12 cellular contexts compared by ENCODE assay signal in genomic region chr1:20932437-20932977, GRCh38.
DNase-seq lines count a peak whose midpoint lies in the region; ATAC-seq and TF ChIP-seq lines count a peak whose summit lies in the region.
"Had no signal": no experiment of that assay in that cellular context is flagged by ENCODE, and none has a peak within 500 bp of the region (broad histone marks: within the 10 kb centered on the region; RNA-seq: fewer than 3 reads in every experiment).

No MANE protein-coding gene starts in this region.

- no peak overlapping the region for H2BK12ac ChIP-seq in neuronal stem cell (ENCODE audit: low read length)

- no peaks in the 10 kb centered on the region for H3K9me3 ChIP-seq in neuronal stem cell (replicated peaks in 1 of 2; ENCODE audit: control insufficient read depth in 2 of 2, insufficient read depth in 1 of 2, low read depth in 1 of 2, low read length in 2 of 2)

- H3K23ac ChIP-seq in neuronal stem cell (ENCODE audit: low read depth, low read length, poor library complexity): no peak overlapping the region

- no peak overlapping the region for H3K14ac ChIP-seq in neuronal stem cell (ENCODE audit: low read length)

- H4K91ac ChIP-seq in neuronal stem cell (ENCODE audit: low read depth, low read length, poor library complexity): no peak overlapping the region

- intact Hi-C loops in activated CD4-positive, alpha-beta T cell treated with anti-CD3 and anti-CD28 coated beads, Interleukin-2, amount 10 ng/mL, durations not matched to agents 24 days and 14 days (cut with micrococcal nuclease): loop anchor here (1.0 to 10.0 kb wide), 5 partner anchors 60 to 412 kb away; partner anchors contain the start of gene EIF4G3

- no peaks in the 10 kb centered on the region for H3K27me3 ChIP-seq in neuronal stem cell (ENCODE audit: control insufficient read depth in 3 of 3, insufficient read depth in 3 of 3, low read depth in 1 of 3, low read length in 3 of 3)

- no peak overlapping the region for H3K4me3 ChIP-seq in neuronal stem cell (ENCODE audit: low read length in 2 of 2)

- ATAC-seq in activated T-cell treated with anti-CD3 and anti-CD28 coated beads, Interleukin-2, amount 50 U/mL, for 72 hours (replicated peaks in 1 of 2): peak; percentile 83 to 84
- ATAC-seq in stimulated activated effector memory CD8-positive, alpha-beta T cell treated with anti-CD3 and anti-CD28 coated beads, Interleukin-12 subunit alpha, Interleukin-12 subunit beta, amount 100 ng/mL, for 72 hours: peak; percentile 94
- ATAC-seq: Panc1 had no signal

- H2AK5ac ChIP-seq in neuronal stem cell (ENCODE audit: low read depth, low read length): no peak overlapping the region

- H3K4me2 ChIP-seq in neuronal stem cell (ENCODE audit: insufficient read depth, low read length, poor library complexity, severe bottlenecking): no peak overlapping the region

- WGBS in neuronal stem cell (ENCODE audit: extremely low coverage in 2 of 2, insufficient read length in 2 of 2, insufficient replicate concordance in 1 of 2), 2 donors: no CpG with 5 or more reads among the region's 8 CpGs

- DNase-seq in activated CD4-positive, alpha-beta T cell treated with anti-CD3 and anti-CD28 coated beads, Interleukin-2, amount 10 ng/mL, durations not matched to agents 24 days and 14 days: no peak
- no peak for DNase-seq in activated CD4-positive, alpha-beta T cell treated with anti-CD3 and anti-CD28 coated beads, Interleukin-2, amount 50 U/mL, for 1 hour
- peak; percentile 43 to 44 for DNase-seq in activated T-cell treated with anti-CD3 and anti-CD28 coated beads, Interleukin-2, amount 50 U/mL, for 72 hours
- peak in 1 of 2 donors; percentile 63 for DNase-seq in stimulated activated effector memory CD8-positive, alpha-beta T cell treated with anti-CD3 and anti-CD28 coated beads, Interleukin-12 subunit alpha, Interleukin-12 subunit beta, amount 100 ng/mL, for 72 hours (ENCODE audit: low spot score in 2 of 2)
- DNase-seq in NCI-H1092 treated with DMSO at 0.1 percent for 48 hours (lab: John Stamatoyannopoulos, UW): no peak
- no peak for DNase-seq in GM13976 (ENCODE audit: low spot score)
- no peak for DNase-seq in neuronal stem cell (ENCODE audit: low spot score)
- DNase-seq: amniotic stem cell, head of caudate nucleus, posterior cingulate gyrus had no signal

- H3K4me3 Mint-ChIP-seq in activated CD4-positive, alpha-beta T cell treated with anti-CD3 and anti-CD28 coated beads, Interleukin-2, amount 10 ng/mL, durations not matched to agents 24 days and 14 days: peak overlapping the region; percentile 54
- H3K4me3 Mint-ChIP-seq in IgD-negative memory B cell: peak overlapping the region in 1 of 4 donors; percentile 42
- H3K4me3 Mint-ChIP-seq in activated T-cell treated with anti-CD3 and anti-CD28 coated beads, Interleukin-2, amount 50 U/mL, for 72 hours: peak overlapping the region; percentile 62 to 81
- peak overlapping the region; percentile 33 for H3K4me3 Mint-ChIP-seq in stimulated activated effector memory CD8-positive, alpha-beta T cell treated with anti-CD3 and anti-CD28 coated beads, Interleukin-12 subunit alpha, Interleukin-12 subunit beta, amount 100 ng/mL, for 72 hours

- no peak overlapping the region for H3K18ac ChIP-seq in neuronal stem cell (ENCODE audit: low read length)

- no peak overlapping the region for H3K27ac ChIP-seq in neuronal stem cell (replicated peaks; ENCODE audit: low read length)

- TF ChIP-seq CTCF in GM13976 (IDR thresholded peaks at IDR 0.05; ENCODE audit: borderline replicate concordance, control extremely low read depth, extremely low read depth, insufficient read depth, missing control alignments): no peak

- H3K9me3 Mint-ChIP-seq in activated CD4-positive, alpha-beta T cell treated with anti-CD3 and anti-CD28 coated beads, Interleukin-2, amount 10 ng/mL, durations not matched to agents 24 days and 14 days: no peaks in the 10 kb centered on the region
- H3K9me3 Mint-ChIP-seq in IgD-negative memory B cell: no peaks in the 10 kb centered on the region
- H3K9me3 Mint-ChIP-seq in activated T-cell treated with anti-CD3 and anti-CD28 coated beads, Interleukin-2, amount 50 U/mL, for 72 hours: no peaks in the 10 kb centered on the region
- H3K9me3 Mint-ChIP-seq in stimulated activated effector memory CD8-positive, alpha-beta T cell treated with anti-CD3 and anti-CD28 coated beads, Interleukin-12 subunit alpha, Interleukin-12 subunit beta, amount 100 ng/mL, for 72 hours: no peaks in the 10 kb centered on the region

- H3K36me3 Mint-ChIP-seq in activated CD4-positive, alpha-beta T cell treated with anti-CD3 and anti-CD28 coated beads, Interleukin-2, amount 10 ng/mL, durations not matched to agents 24 days and 14 days (ENCODE audit: low read depth): peaks cover 20% of the 10 kb centered on the region
- H3K36me3 Mint-ChIP-seq in IgD-negative memory B cell: peaks cover 9% of the 10 kb centered on the region
- peaks cover 3 to 7% of the 10 kb centered on the region in 2 donors for H3K36me3 Mint-ChIP-seq in activated T-cell treated with anti-CD3 and anti-CD28 coated beads, Interleukin-2, amount 50 U/mL, for 72 hours (ENCODE audit: insufficient read depth in 2 of 2)
- H3K36me3 Mint-ChIP-seq in stimulated activated effector memory CD8-positive, alpha-beta T cell treated with anti-CD3 and anti-CD28 coated beads, Interleukin-12 subunit alpha, Interleukin-12 subunit beta, amount 100 ng/mL, for 72 hours: no peaks in the 10 kb centered on the region

- H3K4me1 ChIP-seq in neuronal stem cell (ENCODE audit: control insufficient read depth in 2 of 2, insufficient read depth in 1 of 2, low read depth in 1 of 2, low read length in 2 of 2): peaks cover 0 to 4% of the 10 kb centered on the region in 2 donors

- no peak overlapping the region for H2AFZ ChIP-seq in neuronal stem cell (ENCODE audit: low read length)

- H3K36me3 ChIP-seq in neuronal stem cell (replicated peaks in 1 of 2; ENCODE audit: control insufficient read depth in 2 of 2, insufficient read depth in 2 of 2, low read length in 2 of 2): peaks cover 0 to 45% of the 10 kb centered on the region in 2 donors

- no peak overlapping the region for H3K9ac ChIP-seq in neuronal stem cell (ENCODE audit: low read depth, low read length, poor library complexity)

- H2BK15ac ChIP-seq in neuronal stem cell (ENCODE audit: low read length): no peak overlapping the region

- no peak overlapping the region for H2BK120ac ChIP-seq in neuronal stem cell (ENCODE audit: low read depth, low read length)

- H3K79me1 ChIP-seq in neuronal stem cell (ENCODE audit: low read depth, low read length): no peaks in the 10 kb centered on the region

- H3K27ac Mint-ChIP-seq in activated CD4-positive, alpha-beta T cell treated with anti-CD3 and anti-CD28 coated beads, Interleukin-2, amount 10 ng/mL, durations not matched to agents 24 days and 14 days: peak overlapping the region; percentile 84
- H3K27ac Mint-ChIP-seq in IgD-negative memory B cell: peak overlapping the region; percentile 12 to 27 (median 21)
- peak overlapping the region; percentile 74 for H3K27ac Mint-ChIP-seq in activated T-cell treated with anti-CD3 and anti-CD28 coated beads, Interleukin-2, amount 50 U/mL, for 72 hours
- peak overlapping the region; percentile 18 for H3K27ac Mint-ChIP-seq in stimulated activated effector memory CD8-positive, alpha-beta T cell treated with anti-CD3 and anti-CD28 coated beads, Interleukin-12 subunit alpha, Interleukin-12 subunit beta, amount 100 ng/mL, for 72 hours

- no peak overlapping the region for H4K8ac ChIP-seq in neuronal stem cell (ENCODE audit: low read depth, low read length)

- in situ Hi-C loops in GM13976 (cut with MboI; ENCODE audit: low sequenced_read_pairs, unreplicated experiment): no loop called here

- no peaks in the 10 kb centered on the region for H3K27me3 Mint-ChIP-seq in activated CD4-positive, alpha-beta T cell treated with anti-CD3 and anti-CD28 coated beads, Interleukin-2, amount 10 ng/mL, durations not matched to agents 24 days and 14 days
- no peaks in the 10 kb centered on the region for H3K27me3 Mint-ChIP-seq in IgD-negative memory B cell
- H3K27me3 Mint-ChIP-seq in activated T-cell treated with anti-CD3 and anti-CD28 coated beads, Interleukin-2, amount 50 U/mL, for 72 hours (ENCODE audit: low read depth): no peaks in the 10 kb centered on the region

- H2BK5ac ChIP-seq in neuronal stem cell (ENCODE audit: low read length): no peak overlapping the region

- peaks cover 25% of the 10 kb centered on the region for H3K4me1 Mint-ChIP-seq in activated CD4-positive, alpha-beta T cell treated with anti-CD3 and anti-CD28 coated beads, Interleukin-2, amount 10 ng/mL, durations not matched to agents 24 days and 14 days
- H3K4me1 Mint-ChIP-seq in IgD-negative memory B cell: peaks cover 13 to 20% (median 14%) of the 10 kb centered on the region in 3 donors
- H3K4me1 Mint-ChIP-seq in activated T-cell treated with anti-CD3 and anti-CD28 coated beads, Interleukin-2, amount 50 U/mL, for 72 hours (ENCODE audit: low read depth): peaks cover 34% of the 10 kb centered on the region
- H3K4me1 Mint-ChIP-seq in stimulated activated effector memory CD8-positive, alpha-beta T cell treated with anti-CD3 and anti-CD28 coated beads, Interleukin-12 subunit alpha, Interleukin-12 subunit beta, amount 100 ng/mL, for 72 hours: peaks cover 34% of the 10 kb centered on the region

- no peak overlapping the region for H3K4ac ChIP-seq in neuronal stem cell (ENCODE audit: low read length)

Comparison
In these comparisons a context has a peak if more than half of its experiments do, and no peak if none do; other contexts are left out.
1. DNase-seq: peak in activated T-cell treated with anti-CD3 and anti-CD28 coated beads, Interleukin-2, amount 50 U/mL, for 72 hours (2 of 2); none in activated CD4-positive, alpha-beta T cell treated with anti-CD3 and anti-CD28 coated beads, Interleukin-2, amount 10 ng/mL, durations not matched to agents 24 days and 14 days (single experiment), activated CD4-positive, alpha-beta T cell treated with anti-CD3 and anti-CD28 coated beads, Interleukin-2, amount 50 U/mL, for 1 hour (single experiment), NCI-H1092 treated with DMSO at 0.1 percent for 48 hours (single experiment), GM13976 (single experiment) and neuronal stem cell (single experiment).
2. H3K27ac Mint-ChIP-seq: peak in every context shown above with its lines; median percentile 84 in activated CD4-positive, alpha-beta T cell treated with anti-CD3 and anti-CD28 coated beads, Interleukin-2, amount 10 ng/mL, durations not matched to agents 24 days and 14 days; 74 in activated T-cell treated with anti-CD3 and anti-CD28 coated beads, Interleukin-2, amount 50 U/mL, for 72 hours; 21 in IgD-negative memory B cell; 18 in stimulated activated effector memory CD8-positive, alpha-beta T cell treated with anti-CD3 and anti-CD28 coated beads, Interleukin-12 subunit alpha, Interleukin-12 subunit beta, amount 100 ng/mL, for 72 hours.